8 cellular contexts compared by ENCODE assay signal in the genomic region with DNA sequence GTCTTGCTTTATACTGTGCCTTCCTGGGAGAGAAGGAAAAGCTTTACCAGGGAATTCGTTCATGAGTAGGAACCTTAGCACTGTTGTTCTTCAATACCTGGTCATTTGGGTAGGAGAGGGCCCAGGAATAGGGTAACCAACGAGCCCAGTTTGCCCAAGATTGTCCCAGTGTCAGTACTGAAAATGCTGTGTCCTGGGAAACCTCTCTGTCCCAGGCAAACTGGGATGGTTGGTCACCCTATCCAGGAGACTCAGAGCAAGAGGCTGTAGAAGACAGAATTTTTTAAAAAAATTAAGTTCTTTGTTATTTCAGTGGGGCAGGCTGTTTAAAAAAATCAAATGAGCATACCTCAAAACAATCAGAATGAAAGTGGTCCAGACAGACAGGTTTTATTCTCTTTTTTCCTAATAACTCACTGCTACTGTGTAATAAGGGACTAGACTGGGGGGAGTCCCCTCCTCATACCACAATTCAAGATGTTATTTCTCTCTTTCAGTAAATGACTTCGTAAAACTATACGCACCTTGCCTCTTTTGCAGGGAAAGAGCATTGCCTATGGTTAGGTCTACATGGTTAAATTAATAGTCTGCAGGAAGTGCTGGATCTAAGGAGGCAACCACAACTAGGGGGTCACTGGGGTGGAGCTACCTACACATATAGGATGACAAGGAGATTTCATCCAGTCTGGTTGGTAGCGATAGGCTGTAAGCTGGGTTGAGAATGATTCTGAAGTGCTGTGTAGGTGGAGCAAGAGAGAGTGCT.
DNase-seq lines count a peak whose midpoint lies in the region; ATAC-seq lines count a peak whose summit lies in the region.

No MANE protein-coding gene starts in this region.

- H3K9me3 Mint-ChIP-seq in stimulated activated naive CD8-positive, alpha-beta T cell treated with anti-CD3 and anti-CD28 coated beads, Interleukin-15, Interleukin-2, amounts not matched to agents 100 ng/mL and 50 ng/mL, for 24 hours: peaks cover 13% of the 10 kb centered on the region

- H3K27ac Mint-ChIP-seq in stimulated activated naive CD8-positive, alpha-beta T cell treated with anti-CD3 and anti-CD28 coated beads, Interleukin-15, Interleukin-2, amounts not matched to agents 100 ng/mL and 50 ng/mL, for 24 hours: peak overlapping the region; percentile 98

- no peaks in the 10 kb centered on the region for H3K27me3 Mint-ChIP-seq in stimulated activated naive CD8-positive, alpha-beta T cell treated with anti-CD3 and anti-CD28 coated beads, Interleukin-15, Interleukin-2, amounts not matched to agents 100 ng/mL and 50 ng/mL, for 24 hours

- ATAC-seq in HG03045 (IDR thresholded peaks at IDR 0.05; ENCODE audit: unreplicated experiment): peak; percentile 72

- peaks cover 99% of the 10 kb centered on the region for H3K4me1 Mint-ChIP-seq in stimulated activated naive CD8-positive, alpha-beta T cell treated with anti-CD3 and anti-CD28 coated beads, Interleukin-15, Interleukin-2, amounts not matched to agents 100 ng/mL and 50 ng/mL, for 24 hours (ENCODE audit: low read depth)

- peak overlapping the region; percentile 63 for H3K4me3 Mint-ChIP-seq in stimulated activated naive CD8-positive, alpha-beta T cell treated with anti-CD3 and anti-CD28 coated beads, Interleukin-15, Interleukin-2, amounts not matched to agents 100 ng/mL and 50 ng/mL, for 24 hours

- H3K36me3 Mint-ChIP-seq in stimulated activated naive CD8-positive, alpha-beta T cell treated with anti-CD3 and anti-CD28 coated beads, Interleukin-15, Interleukin-2, amounts not matched to agents 100 ng/mL and 50 ng/mL, for 24 hours (ENCODE audit: low read depth): peaks cover 46% of the 10 kb centered on the region

- DNase-seq in activated naive CD4-positive, alpha-beta T cell treated with Interleukin-2 at 50 U/mL for 16 hours: peak; percentile 60
- no peak for DNase-seq in activated naive CD4-positive, alpha-beta T cell (lab: John Stamatoyannopoulos, UW)
- peak; percentile 70 to 76 for DNase-seq in activated T-cell treated with anti-CD3 and anti-CD28 coated beads, Interleukin-2, amount 50 U/mL, for 48 hours
- DNase-seq in NCI-H524 (lab: John Stamatoyannopoulos, UW): no peak
- DNase-seq in NCI-H510A treated with DMSO at 0.1 percent for 48 hours (lab: John Stamatoyannopoulos, UW): no peak
- DNase-seq in RPMI8226: no peak

Comparison
In these comparisons a context has a peak if more than half of its experiments do, and no peak if none do; other contexts are left out.
1. DNase-seq: peak in activated naive CD4-positive, alpha-beta T cell treated with Interleukin-2 at 50 U/mL for 16 hours (single experiment) and activated T-cell treated with anti-CD3 and anti-CD28 coated beads, Interleukin-2, amount 50 U/mL, for 48 hours (2 of 2); none in activated naive CD4-positive, alpha-beta T cell (0 of 4), NCI-H524 (0 of 2), NCI-H510A treated with DMSO at 0.1 percent for 48 hours (single experiment) and RPMI8226 (single experiment).